Comparison of ENCODE assay signal across 13 cellular contexts in the genomic region with DNA sequence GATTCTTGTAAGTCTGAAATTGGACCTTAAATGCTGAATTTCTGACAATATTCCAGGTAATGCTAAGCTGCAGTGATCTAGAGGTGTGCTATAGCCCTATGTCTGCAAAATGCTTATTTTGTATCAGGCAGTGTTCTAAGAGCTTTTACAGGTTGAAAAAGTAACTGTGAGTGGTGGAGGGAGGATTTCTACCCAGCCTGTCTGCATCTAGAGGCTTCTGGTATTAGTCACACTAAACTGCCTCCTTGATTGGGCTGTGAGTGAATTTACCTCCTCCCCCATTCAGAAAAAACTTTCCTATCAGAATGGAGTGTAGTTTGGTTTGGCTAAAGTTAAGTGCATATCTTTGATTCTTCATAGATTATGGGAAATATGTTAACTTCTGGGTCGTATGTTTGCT. TPM values are rescaled to one million over a fixed set of nuclear protein-coding genes. Genes with fewer than 3 reads are reported as not detected.
DNase-seq lines count a peak whose midpoint lies in the region; TF ChIP-seq lines count a peak whose summit lies in the region.
"Had no signal": no experiment of that assay in that cellular context is flagged by ENCODE, and none has a peak within 500 bp of the region (broad histone marks: within the 10 kb centered on the region; RNA-seq: fewer than 3 reads in every experiment).

No MANE protein-coding gene starts in this region.

- no peak overlapping the region for H2AK5ac ChIP-seq in H9 (ENCODE audit: insufficient read length, low read length)

- H3K27me3 ChIP-seq in H9 (ENCODE audit: insufficient read depth, low read length) (no peaks in the 10 kb centered on the region), skeletal muscle satellite cell (ENCODE audit: control insufficient read depth, insufficient read depth, low read length) (no peaks in the 10 kb centered on the region), Peyer's patch (no peaks in the 10 kb centered on the region)
- H3K27me3 ChIP-seq: transverse colon had no signal

- no peak overlapping the region for H2BK12ac ChIP-seq in H9 (ENCODE audit: insufficient read length, low read depth, low read length)

- no peak overlapping the region for H3T11ph ChIP-seq in H9 (ENCODE audit: low read length)

- no peaks in the 10 kb centered on the region for H3K9me3 Mint-ChIP-seq in H9
- H3K9me3 Mint-ChIP-seq in type B pancreatic cell: peaks cover 4% of the 10 kb centered on the region
- H3K9me3 Mint-ChIP-seq in chondrocyte (ENCODE audit: low read depth): no peaks in the 10 kb centered on the region
- H3K9me3 Mint-ChIP-seq: activated naive CD4-positive, alpha-beta T cell treated with anti-CD3 and anti-CD28 coated beads, Interleukin-2, amount 50 U/mL, for 72 hours; neural crest cell had no signal

- H3K4me2 ChIP-seq in H9 (ENCODE audit: insufficient read depth, insufficient read length, low read length): peak overlapping the region; percentile 41
- H3K4me2 ChIP-seq in skeletal muscle satellite cell (ENCODE audit: low read length): peak overlapping the region; percentile 21

- H3K27ac ChIP-seq in H9 (ENCODE audit: insufficient read length, low read depth, low read length) (no peak overlapping the region), Peyer's patch (no peak overlapping the region)
- H3K27ac ChIP-seq: coronary artery, transverse colon, VCaP had no signal

- H3K23me2 ChIP-seq in H9 (ENCODE audit: insufficient read length, low read depth, low read length, poor library complexity, severe bottlenecking): no peaks in the 10 kb centered on the region

- no peak for TF ChIP-seq POLR2A in Peyer's patch (IDR thresholded peaks at IDR 0.05)

- no peak overlapping the region for H2AFZ ChIP-seq in H9 (ENCODE audit: low read length)

- H3K4me3 ChIP-seq in skeletal muscle satellite cell (ENCODE audit: low read length) (no peak overlapping the region), Peyer's patch (no peak overlapping the region)
- H3K4me3 ChIP-seq: coronary artery, transverse colon had no signal

- H2BK5ac ChIP-seq in H9 (ENCODE audit: insufficient read length, low read length): no peak overlapping the region

- no peak overlapping the region for H3K14ac ChIP-seq in H9 (ENCODE audit: insufficient read depth, low read length)

- H3K56ac ChIP-seq in H9 (ENCODE audit: insufficient read length, low read depth, low read length): no peak overlapping the region

- no peak overlapping the region for H4K5ac ChIP-seq in H9 (ENCODE audit: insufficient read length, low read depth, low read length)

- H2BK120ac ChIP-seq in H9 (ENCODE audit: low read depth, low read length, poor library complexity, severe bottlenecking): no peak overlapping the region

- no peaks in the 10 kb centered on the region for H3K79me1 ChIP-seq in H9 (ENCODE audit: insufficient read depth, low read depth, low read length, poor library complexity, severe bottlenecking)

- no peak overlapping the region for H3K18ac ChIP-seq in H9 (ENCODE audit: insufficient read length, low read depth, low read length)

- H3K4ac ChIP-seq in H9 (ENCODE audit: low read depth, low read length): no peak overlapping the region

- H3K79me2 ChIP-seq in H9 (ENCODE audit: insufficient read depth, low read length): no peaks in the 10 kb centered on the region

- no peaks in the 10 kb centered on the region for H3K4me1 ChIP-seq in H9 (ENCODE audit: insufficient read depth, low read length)
- no peaks in the 10 kb centered on the region for H3K4me1 ChIP-seq in skeletal muscle satellite cell (ENCODE audit: control insufficient read depth, insufficient read depth, low read length)
- H3K4me1 ChIP-seq in Peyer's patch: no peaks in the 10 kb centered on the region

- no peaks in the 10 kb centered on the region for H3K9me3 ChIP-seq in H9 (ENCODE audit: control insufficient read depth, low read depth, low read length)
- no peaks in the 10 kb centered on the region for H3K9me3 ChIP-seq in skeletal muscle satellite cell (replicated peaks; ENCODE audit: low read length)
- H3K9me3 ChIP-seq in Peyer's patch: no peaks in the 10 kb centered on the region
- H3K9me3 ChIP-seq: transverse colon had no signal

- H3K9ac ChIP-seq in H9 (ENCODE audit: extremely low read depth, insufficient read length, low read length) (no peak overlapping the region), skeletal muscle satellite cell (ENCODE audit: low read depth, low read length) (no peak overlapping the region)

- H3K27ac Mint-ChIP-seq in H9: peak overlapping the region in 1 of 3 experiments; percentile 84; a peak in 2 of 7 replicates
- no peak overlapping the region for H3K27ac Mint-ChIP-seq in type B pancreatic cell
- H3K27ac Mint-ChIP-seq in chondrocyte (ENCODE audit: unreplicated experiment): no peak overlapping the region
- H3K27ac Mint-ChIP-seq: activated naive CD4-positive, alpha-beta T cell treated with anti-CD3 and anti-CD28 coated beads, Interleukin-2, amount 50 U/mL, for 72 hours had no signal

- no peaks in the 10 kb centered on the region for H3K36me3 ChIP-seq in skeletal muscle satellite cell (ENCODE audit: insufficient read depth, low read length)
- no peaks in the 10 kb centered on the region for H3K36me3 ChIP-seq in Peyer's patch
- H3K36me3 ChIP-seq: transverse colon had no signal

- peaks cover 15 to 16% of the 10 kb centered on the region in 2 experiments for H3K4me1 Mint-ChIP-seq in H9
- H3K4me1 Mint-ChIP-seq in type B pancreatic cell (ENCODE audit: unreplicated experiment): peaks cover 17% of the 10 kb centered on the region
- peaks cover 9% of the 10 kb centered on the region for H3K4me1 Mint-ChIP-seq in chondrocyte (ENCODE audit: low read depth)
- H3K4me1 Mint-ChIP-seq: neural crest cell had no signal

- H3K36me3 Mint-ChIP-seq in H9 (ENCODE audit: insufficient read depth in 1 of 3, low read depth in 3 of 3) (no peaks in the 10 kb centered on the region), type B pancreatic cell (peaks cover 8% of the 10 kb centered on the region), chondrocyte (ENCODE audit: low read depth) (no peaks in the 10 kb centered on the region)

- no peak overlapping the region for H2BK20ac ChIP-seq in H9 (ENCODE audit: low read depth, low read length, poor library complexity, severe bottlenecking)

- no peak overlapping the region for H2BK15ac ChIP-seq in H9 (ENCODE audit: low read depth, low read length)

- WGBS in H9 (ENCODE audit: extremely low coverage, insufficient read length, low lambda C conversion rate): no CpG with 5 or more reads among the region's 1 CpG

- no peak overlapping the region for H4K91ac ChIP-seq in H9 (ENCODE audit: insufficient read length, low read depth, low read length)

- no peak for TF ChIP-seq CTCF in H9 (conservative IDR thresholded peaks at IDR 0.05)
- no peak for TF ChIP-seq CTCF in type B pancreatic cell (conservative IDR thresholded peaks at IDR 0.05)
- TF ChIP-seq CTCF in Peyer's patch (IDR thresholded peaks at IDR 0.05): no peak
- TF ChIP-seq CTCF in chondrocyte (IDR thresholded peaks at IDR 0.05): no peak

- no peak overlapping the region for H3K23ac ChIP-seq in H9 (ENCODE audit: insufficient read length, low read depth, low read length)

- H3K4me3 Mint-ChIP-seq in H9 (peak overlapping the region in 1 of 2 experiments; percentile 35; a peak in 1 of 5 replicates), type B pancreatic cell (no peak overlapping the region), chondrocyte (ENCODE audit: unreplicated experiment) (no peak overlapping the region)
- H3K4me3 Mint-ChIP-seq: neural crest cell had no signal

- no peaks in the 10 kb centered on the region for H4K20me1 ChIP-seq in H9 (ENCODE audit: control insufficient read depth, insufficient read depth, insufficient read length)

- DNase-seq in H9 (peak; percentile 34), RPMI7951 (ENCODE audit: low read depth) (peak; percentile 57), fibroblast of peridontal ligament (ENCODE audit: extremely low read depth) (peak; percentile 64), type B pancreatic cell (ENCODE audit: extremely low spot score, unreplicated experiment) (no peak), Peyer's patch (no peak), cerebellar cortex (ENCODE audit: low spot score) (no peak), chondrocyte (ENCODE audit: low spot score) (no peak)
- DNase-seq: transverse colon had no signal

- H4K8ac ChIP-seq in H9 (replicated peaks; ENCODE audit: insufficient read length, low read depth, low read length): no peak overlapping the region

- no peaks in the 10 kb centered on the region for H3K27me3 Mint-ChIP-seq in H9 (ENCODE audit: low read depth)
- H3K27me3 Mint-ChIP-seq in type B pancreatic cell: no peaks in the 10 kb centered on the region
- H3K27me3 Mint-ChIP-seq in chondrocyte (ENCODE audit: low read depth): no peaks in the 10 kb centered on the region

RNA-seq across cellular contexts. Expression of a gene that starts 56.8 kb away (rescaled TPM):
- total RNA-seq in H9 (2021) (26.4 and 29.7 TPM in 2 replicates), type B pancreatic cell (ENCODE audit: low replicate concordance) (13.0 and 19.7 TPM in 2 replicates), Peyer's patch (10 to 100 TPM; 10.9 to 51.2 (median 19.4) TPM), chondrocyte (16.5 to 29.7 TPM (median 18.0 TPM) in 3 replicates)
- total RNA-seq in RPMI7951 (2014; rRNA removed; shearing (Covaris generic)): 15.9 and 16.1 TPM in 2 replicates
- 8.9 and 12.7 TPM in 2 replicates for total RNA-seq in skeletal muscle satellite cell (2012; rRNA removed)

Comparison
In these comparisons a context has a peak if more than half of its experiments do, and no peak if none do; other contexts are left out.
1. DNase-seq: peak in H9 (single experiment), RPMI7951 (single experiment) and fibroblast of peridontal ligament (single experiment); none in type B pancreatic cell (single experiment), Peyer's patch (0 of 3), cerebellar cortex (single experiment) and chondrocyte (single experiment).